Comparison of ENCODE assay signal across 1 cellular context in genomic region chr3:187889601-187890404, GRCh38.
A peak's percentile ranks its signal among the peaks of the same experiment; 100 is the strongest.
TF ChIP-seq lines count a peak whose summit lies in the region.

No MANE protein-coding gene starts in this region.

TF ChIP-seq in HepG2, 621 proteins besides CTCF, POLR2A, EP300 and RAD21 (continued from another document and continues in another):
- TF ChIP-seq ARID4A (CRISPR knock-in tag; IDR thresholded peaks at IDR 0.05; ENCODE audit: borderline replicate concordance) (peak; percentile 63; the same call in 1 of the 2 replicates), ZFP36L1 (CRISPR knock-in tag; IDR thresholded peaks at IDR 0.05) (peak; percentile 26; the same call in 1 of the 2 replicates), PAXIP1 (CRISPR knock-in tag; conservative IDR thresholded peaks at IDR 0.05) (peak; percentile 74), ZNF33B (CRISPR knock-in tag; IDR thresholded peaks at IDR 0.05) (no peak), KAT7 (CRISPR knock-in tag; IDR thresholded peaks at IDR 0.05; ENCODE audit: borderline replicate concordance) (no peak), ZNF652 (CRISPR knock-in tag; IDR thresholded peaks at IDR 0.05; ENCODE audit: borderline replicate concordance, low read depth) (no peak), WIZ (CRISPR knock-in tag; IDR thresholded peaks at IDR 0.05) (peak; percentile 36; the same call in 1 of the 2 replicates), CBX5 (CRISPR knock-in tag; IDR thresholded peaks at IDR 0.05; ENCODE audit: borderline replicate concordance) (peak; percentile 76; the same call in 1 of the 2 replicates), ZNF281 (CRISPR knock-in tag; IDR thresholded peaks at IDR 0.05; ENCODE audit: borderline replicate concordance) (peak; percentile 60; the same call in 1 of the 2 replicates), ZNF407 (CRISPR knock-in tag; IDR thresholded peaks at IDR 0.05; ENCODE audit: not compliant biosample characterization) (no peak), BCL6 (CRISPR knock-in tag; IDR thresholded peaks at IDR 0.05) (peak; percentile 76), ZNF670 (CRISPR knock-in tag; IDR thresholded peaks at IDR 0.05; ENCODE audit: borderline replicate concordance) (0 out of 2 replicates have a peak, but pooled peaks have one; percentile 45), ZNF225 (CRISPR knock-in tag; IDR thresholded peaks at IDR 0.05) (no peak), SNAPC5 (CRISPR knock-in tag; IDR thresholded peaks at IDR 0.05; ENCODE audit: borderline replicate concordance) (no peak), ZFP90 (CRISPR knock-in tag; IDR thresholded peaks at IDR 0.05; ENCODE audit: borderline replicate concordance) (0 out of 2 replicates have a peak, but pooled peaks have one; percentile 15), NR2F2 (IDR thresholded peaks at IDR 0.05; ENCODE audit: borderline replicate concordance, low read depth) (peak; percentile 74; the same call in 1 of the 2 replicates), ZBTB3 (CRISPR knock-in tag; IDR thresholded peaks at IDR 0.05; ENCODE audit: borderline replicate concordance, low read depth) (0 out of 2 replicates have a peak, but pooled peaks have one; percentile 31), ZSCAN9 (CRISPR knock-in tag; IDR thresholded peaks at IDR 0.05; ENCODE audit: borderline replicate concordance) (0 out of 2 replicates have a peak, but pooled peaks have one; percentile 37), LCORL (IDR thresholded peaks at IDR 0.05) (no peak), LCORL (CRISPR knock-in tag; IDR thresholded peaks at IDR 0.05) (peak; percentile 70; the same call in 1 of the 2 replicates), ZFX (CRISPR knock-in tag; IDR thresholded peaks at IDR 0.05; ENCODE audit: low read depth) (peak; percentile 73), ZNF580 (CRISPR knock-in tag; IDR thresholded peaks at IDR 0.05; ENCODE audit: borderline replicate concordance, low read depth) (peak; percentile 64; the same call in 1 of the 2 replicates), SALL2 (CRISPR knock-in tag; IDR thresholded peaks at IDR 0.05) (0 out of 2 replicates have a peak, but pooled peaks have one; percentile 32), ZMYM3 (CRISPR knock-in tag; IDR thresholded peaks at IDR 0.05) (peak; percentile 64; the same call in 1 of the 2 replicates), JUND (CRISPR knock-in tag; IDR thresholded peaks at IDR 0.05) (0 out of 2 replicates have a peak, but pooled peaks have one; percentile 21), ZNF331 (CRISPR knock-in tag; IDR thresholded peaks at IDR 0.05) (peak; percentile 72), KLF16 (CRISPR knock-in tag; IDR thresholded peaks at IDR 0.05) (peak in 1 of 2 experiments; percentile 58; a peak in 1 of 4 replicates), UBTF (CRISPR knock-in tag; IDR thresholded peaks at IDR 0.05) (peak; percentile 37; the same call in 1 of the 2 replicates), ZMYM4 (CRISPR knock-in tag; IDR thresholded peaks at IDR 0.05) (peak; percentile 91), NR2C2 (CRISPR knock-in tag; IDR thresholded peaks at IDR 0.05; ENCODE audit: borderline replicate concordance) (peak; percentile 51; the same call in 1 of the 2 replicates), MAX (IDR thresholded peaks at IDR 0.05) (peak; percentile 87), ZNF816 (CRISPR knock-in tag; IDR thresholded peaks at IDR 0.05; ENCODE audit: borderline replicate concordance) (no peak)
